ENCODE assay signal across 8 cellular contexts in the genomic region with DNA sequence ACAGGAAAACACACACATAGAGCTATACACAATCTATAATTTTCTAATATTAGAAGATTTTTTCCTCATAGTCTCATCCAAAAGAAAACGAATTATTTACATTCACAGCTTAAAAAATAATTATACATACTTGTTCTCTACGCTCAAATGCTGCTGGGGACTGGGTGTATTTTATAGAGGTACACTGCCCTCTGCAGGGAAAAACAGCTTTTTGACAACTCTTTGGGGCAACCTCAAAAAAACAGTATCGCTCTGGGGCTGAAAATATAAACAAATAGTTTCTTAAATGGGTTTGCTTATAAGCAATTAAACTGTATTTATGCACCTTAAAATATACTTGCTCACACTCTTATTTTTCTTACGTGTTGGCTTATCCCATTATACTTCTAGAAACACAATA.
A peak's percentile ranks its signal among the peaks of the same experiment; 100 is the strongest.
DNase-seq lines count a peak whose midpoint lies in the region; ATAC-seq and TF ChIP-seq lines count a peak whose summit lies in the region.

No MANE protein-coding gene starts in this region.

- POLR2A ChIA-PET in MCF 10A (lab: Yijun Ruan, JAX) = interaction anchor here (0.6 kb wide), 1 partner anchor 322 kb away, joined by 6 read pairs; no protein-coding TSS in a partner anchor

- H3K36me3 ChIP-seq in breast epithelium (no peaks in the 10 kb centered on the region), upper lobe of right lung (no peaks in the 10 kb centered on the region)

- BruUV-seq in MCF 10A (replicated peaks; lab: Mats Ljungman, UMichigan) = no TSS peak

- no peaks in the 10 kb centered on the region for H3K4me1 Mint-ChIP-seq in MCF 10A (ENCODE audit: insufficient read depth, unreplicated experiment)
- H3K4me1 Mint-ChIP-seq in activated T-helper 1 cell treated with anti-CD3 and anti-CD28 coated beads, Interleukin-12 subunit alpha, Interleukin-12 subunit beta, Interleukin-2, Interleukin-4 antibody, amounts not matched to agents 30 ng/mL and 10 ng/mL and 1 ng/mL, durations not matched to agents 14 hours and 24 hours and 36 hours (ENCODE audit: low read depth) = no peaks in the 10 kb centered on the region

- TF ChIP-seq POLR2A in breast epithelium (IDR thresholded peaks at IDR 0.05) = no peak

- no peak overlapping the region for H3K4me3 Mint-ChIP-seq in MCF 10A (ENCODE audit: unreplicated experiment)
- no peak overlapping the region for H3K4me3 Mint-ChIP-seq in activated T-helper 1 cell treated with anti-CD3 and anti-CD28 coated beads, Interleukin-12 subunit alpha, Interleukin-12 subunit beta, Interleukin-2, Interleukin-4 antibody, amounts not matched to agents 30 ng/mL and 10 ng/mL and 1 ng/mL, durations not matched to agents 14 hours and 24 hours and 36 hours

- H3K27me3 Mint-ChIP-seq in MCF 10A (ENCODE audit: insufficient read depth, unreplicated experiment) = peaks cover 95% of the 10 kb centered on the region
- H3K27me3 Mint-ChIP-seq in activated T-helper 1 cell treated with anti-CD3 and anti-CD28 coated beads, Interleukin-12 subunit alpha, Interleukin-12 subunit beta, Interleukin-2, Interleukin-4 antibody, amounts not matched to agents 30 ng/mL and 10 ng/mL and 1 ng/mL, durations not matched to agents 14 hours and 24 hours and 36 hours (ENCODE audit: insufficient read depth) = peaks cover 10% of the 10 kb centered on the region

- no peak overlapping the region for H3K27ac ChIP-seq in breast epithelium
- H3K27ac ChIP-seq in upper lobe of right lung = no peak overlapping the region

- H3K4me1 ChIP-seq in breast epithelium = no peaks in the 10 kb centered on the region
- no peaks in the 10 kb centered on the region for H3K4me1 ChIP-seq in upper lobe of right lung

- H3K4me3 ChIP-seq in breast epithelium (no peak overlapping the region), upper lobe of right lung (no peak overlapping the region)

- no peaks in the 10 kb centered on the region for H3K9me3 Mint-ChIP-seq in MCF 10A (ENCODE audit: unreplicated experiment)
- H3K9me3 Mint-ChIP-seq in activated T-helper 1 cell treated with anti-CD3 and anti-CD28 coated beads, Interleukin-12 subunit alpha, Interleukin-12 subunit beta, Interleukin-2, Interleukin-4 antibody, amounts not matched to agents 30 ng/mL and 10 ng/mL and 1 ng/mL, durations not matched to agents 14 hours and 24 hours and 36 hours = no peaks in the 10 kb centered on the region

- DNase-seq in MCF 10A (ENCODE audit: unreplicated experiment) (peak; percentile 39), breast epithelium (ENCODE audit: low spot score in 2 of 2) (no peak), NCI-H774 (lab: John Stamatoyannopoulos, UW) (peak; percentile 43), fibroblast of peridontal ligament (ENCODE audit: extremely low read depth) (peak; percentile 10), upper lobe of right lung (no peak), HUDEP-2 (lab: John Stamatoyannopoulos, UW; ENCODE audit: unreplicated experiment in 76 of 76) (no peak)
- DNase-seq in activated T-helper 1 cell treated with anti-CD3 and anti-CD28 coated beads, Interleukin-12 subunit alpha, Interleukin-12 subunit beta, Interleukin-2, Interleukin-4 antibody, amounts not matched to agents 30 ng/mL and 10 ng/mL and 1 ng/mL, durations not matched to agents 14 hours and 24 hours and 36 hours (ENCODE audit: low spot score) = no peak

- intact Hi-C loops in MCF 10A (cut with micrococcal nuclease) = loop anchor here (1.0 kb wide), 1 partner anchor 470 kb away; no protein-coding TSS in a partner anchor
- intact Hi-C loops in breast epithelium (cut with DNase I; ENCODE audit: low total_unique reads) = no loop called here
- intact Hi-C loops in upper lobe of right lung (cut with DNase I) = no loop called here
- intact Hi-C loops in activated T-helper 1 cell treated with anti-CD3 and anti-CD28 coated beads, Interleukin-12 subunit alpha, Interleukin-12 subunit beta, Interleukin-2, Interleukin-4 antibody, amounts not matched to agents 30 ng/mL and 10 ng/mL and 1 ng/mL, durations not matched to agents 14 hours and 24 hours and 36 hours (cut with micrococcal nuclease) = no loop called here

- TF ChIP-seq CTCF in MCF 10A (IDR thresholded peaks at IDR 0.05; ENCODE audit: unreplicated experiment) (peak; percentile 38), breast epithelium (IDR thresholded peaks at IDR 0.05) (no peak), upper lobe of right lung (IDR thresholded peaks at IDR 0.05) (peak; percentile 31)

- ATAC-seq in upper lobe of right lung = no peak
- ATAC-seq in HG02884 (IDR thresholded peaks at IDR 0.05; ENCODE audit: unreplicated experiment) = no peak

- CTCF ChIA-PET in MCF 10A (lab: Yijun Ruan, JAX) = interaction anchor here (0.6 to 1.7 kb wide), 16 partner anchors 9 to 469 kb away, joined by 3 to 12 read pairs (median 3); no protein-coding TSS in a partner anchor

- no peaks in the 10 kb centered on the region for H3K9me3 ChIP-seq in breast epithelium
- no peaks in the 10 kb centered on the region for H3K9me3 ChIP-seq in upper lobe of right lung

- no peaks in the 10 kb centered on the region for H3K36me3 Mint-ChIP-seq in MCF 10A (ENCODE audit: insufficient read depth, unreplicated experiment)
- no peaks in the 10 kb centered on the region for H3K36me3 Mint-ChIP-seq in activated T-helper 1 cell treated with anti-CD3 and anti-CD28 coated beads, Interleukin-12 subunit alpha, Interleukin-12 subunit beta, Interleukin-2, Interleukin-4 antibody, amounts not matched to agents 30 ng/mL and 10 ng/mL and 1 ng/mL, durations not matched to agents 14 hours and 24 hours and 36 hours (ENCODE audit: low read depth)

- H3K27ac Mint-ChIP-seq in MCF 10A (ENCODE audit: low read depth, unreplicated experiment) = no peak overlapping the region
- H3K27ac Mint-ChIP-seq in activated T-helper 1 cell treated with anti-CD3 and anti-CD28 coated beads, Interleukin-12 subunit alpha, Interleukin-12 subunit beta, Interleukin-2, Interleukin-4 antibody, amounts not matched to agents 30 ng/mL and 10 ng/mL and 1 ng/mL, durations not matched to agents 14 hours and 24 hours and 36 hours = no peak overlapping the region

- peaks cover 0 to 7% of the 10 kb centered on the region in 2 donors for H3K27me3 ChIP-seq in breast epithelium
- peaks cover 12% of the 10 kb centered on the region for H3K27me3 ChIP-seq in upper lobe of right lung

Comparison
In these comparisons a context has a peak if more than half of its experiments do, and no peak if none do; other contexts are left out.
1. DNase-seq: peak in MCF 10A (single experiment), NCI-H774 (single experiment) and fibroblast of peridontal ligament (single experiment); none in breast epithelium (0 of 2), upper lobe of right lung (single experiment), HUDEP-2 (0 of 76) and activated T-helper 1 cell treated with anti-CD3 and anti-CD28 coated beads, Interleukin-12 subunit alpha, Interleukin-12 subunit beta, Interleukin-2, Interleukin-4 antibody, amounts not matched to agents 30 ng/mL and 10 ng/mL and 1 ng/mL, durations not matched to agents 14 hours and 24 hours and 36 hours (single experiment).
2. CTCF ChIP-seq: peak in MCF 10A (single experiment) and upper lobe of right lung (single experiment); none in breast epithelium (0 of 3).